1 cellular context compared by ENCODE assay signal in genomic region chr5:176776916-176777315, GRCh38.
TF ChIP-seq lines count a peak whose summit lies in the region.

No MANE protein-coding gene starts in this region.

TF ChIP-seq in SK-N-SH treated with all-trans-retinoic acid at 6 μM for 48 hours, 23 proteins besides CTCF, POLR2A, EP300 and RAD21 (continued from another document):
- TF ChIP-seq, protein P1, sequence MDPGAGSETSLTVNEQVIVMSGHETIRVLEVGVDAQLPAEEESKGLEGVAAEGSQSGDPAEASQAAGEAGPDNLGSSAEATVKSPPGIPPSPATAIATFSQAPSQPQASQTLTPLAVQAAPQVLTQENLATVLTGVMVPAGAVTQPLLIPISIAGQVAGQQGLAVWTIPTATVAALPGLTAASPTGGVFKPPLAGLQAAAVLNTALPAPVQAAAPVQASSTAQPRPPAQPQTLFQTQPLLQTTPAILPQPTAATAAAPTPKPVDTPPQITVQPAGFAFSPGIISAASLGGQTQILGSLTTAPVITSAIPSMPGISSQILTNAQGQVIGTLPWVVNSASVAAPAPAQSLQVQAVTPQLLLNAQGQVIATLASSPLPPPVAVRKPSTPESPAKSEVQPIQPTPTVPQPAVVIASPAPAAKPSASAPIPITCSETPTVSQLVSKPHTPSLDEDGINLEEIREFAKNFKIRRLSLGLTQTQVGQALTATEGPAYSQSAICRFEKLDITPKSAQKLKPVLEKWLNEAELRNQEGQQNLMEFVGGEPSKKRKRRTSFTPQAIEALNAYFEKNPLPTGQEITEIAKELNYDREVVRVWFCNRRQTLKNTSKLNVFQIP (CRISPR knock-in tag; IDR thresholded peaks at IDR 0.05; ENCODE audit: borderline replicate concordance, low read depth): no peak
- no peak for TF ChIP-seq TCF4 (CRISPR knock-in tag; IDR thresholded peaks at IDR 0.05; ENCODE audit: borderline replicate concordance)
- TF ChIP-seq ZNF70 (CRISPR knock-in tag; IDR thresholded peaks at IDR 0.05): no peak
- TF ChIP-seq, protein P2, sequence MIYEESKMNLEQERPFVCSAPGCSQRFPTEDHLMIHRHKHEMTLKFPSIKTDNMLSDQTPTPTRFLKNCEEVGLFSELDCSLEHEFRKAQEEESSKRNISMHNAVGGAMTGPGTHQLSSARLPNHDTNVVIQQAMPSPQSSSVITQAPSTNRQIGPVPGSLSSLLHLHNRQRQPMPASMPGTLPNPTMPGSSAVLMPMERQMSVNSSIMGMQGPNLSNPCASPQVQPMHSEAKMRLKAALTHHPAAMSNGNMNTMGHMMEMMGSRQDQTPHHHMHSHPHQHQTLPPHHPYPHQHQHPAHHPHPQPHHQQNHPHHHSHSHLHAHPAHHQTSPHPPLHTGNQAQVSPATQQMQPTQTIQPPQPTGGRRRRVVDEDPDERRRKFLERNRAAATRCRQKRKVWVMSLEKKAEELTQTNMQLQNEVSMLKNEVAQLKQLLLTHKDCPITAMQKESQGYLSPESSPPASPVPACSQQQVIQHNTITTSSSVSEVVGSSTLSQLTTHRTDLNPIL (CRISPR knock-in tag; IDR thresholded peaks at IDR 0.05; ENCODE audit: low read depth): no peak
- TF ChIP-seq SNAI2 (CRISPR knock-in tag; IDR thresholded peaks at IDR 0.05): no peak
- TF ChIP-seq PPARA (CRISPR knock-in tag; IDR thresholded peaks at IDR 0.05; ENCODE audit: borderline replicate concordance): no peak
- TF ChIP-seq ZNF8 (CRISPR knock-in tag; IDR thresholded peaks at IDR 0.05): no peak
- TF ChIP-seq TOX (CRISPR knock-in tag; IDR thresholded peaks at IDR 0.05; ENCODE audit: borderline replicate concordance): no peak
- TF ChIP-seq ARNTL (CRISPR knock-in tag; IDR thresholded peaks at IDR 0.05; ENCODE audit: borderline replicate concordance, low read depth): no peak
- TF ChIP-seq RARB (CRISPR knock-in tag; IDR thresholded peaks at IDR 0.05): no peak
- no peak for TF ChIP-seq BACH2 (CRISPR knock-in tag; IDR thresholded peaks at IDR 0.05; ENCODE audit: borderline replicate concordance)
- TF ChIP-seq ISL1 (CRISPR knock-in tag; IDR thresholded peaks at IDR 0.05): no peak
- TF ChIP-seq OSR1 (CRISPR knock-in tag; IDR thresholded peaks at IDR 0.05): no peak
- no peak for TF ChIP-seq ZNF565 (CRISPR knock-in tag; conservative IDR thresholded peaks at IDR 0.05; ENCODE audit: low read depth)
- TF ChIP-seq CSDC2 (CRISPR knock-in tag; IDR thresholded peaks at IDR 0.05): no peak
TF ChIP-seq in SK-N-SH treated with all-trans-retinoic acid at 6 μM for 48 hours: peak in this region for 0.
